9 cellular contexts compared by ENCODE assay signal in genomic region chr4:66506985-66507384, GRCh38.
"Had no signal": no experiment of that assay in that cellular context is flagged by ENCODE, and none has a peak within 500 bp of the region (broad histone marks: within the 10 kb centered on the region; RNA-seq: fewer than 3 reads in every experiment).

No MANE protein-coding gene starts in this region.

- ATAC-seq: GM23338, HCT116 had no signal

- H3K27ac ChIP-seq: GM23248 had no signal

- H3K4me1 ChIP-seq: HAP-1 had no signal

- H3K36me3 ChIP-seq: HAP-1 had no signal

- H3K9me3 ChIP-seq: HAP-1 had no signal

- DNase-seq: GM23248, GOT3, H7, H9, HCEC 1CT, HFFc6 had no signal

- H3K4me3 ChIP-seq: GM23248, GM23338, HAP-1 had no signal
